In genomic region chr5:87410941-87411340, GRCh38 we compare ENCODE assay signal across 1 cellular context.
TF ChIP-seq lines count a peak whose summit lies in the region.

No MANE protein-coding gene starts in this region.

TF ChIP-seq in GM12878, 131 proteins besides CTCF, POLR2A, EP300 and RAD21 (continued from another document):
- TF ChIP-seq E2F4 (IDR thresholded peaks at IDR 0.05; ENCODE audit: low read depth, low read length) = no peak
TF ChIP-seq in GM12878: peak in this region for 1.
